ENCODE assay signal across 9 cellular contexts in the genomic region with DNA sequence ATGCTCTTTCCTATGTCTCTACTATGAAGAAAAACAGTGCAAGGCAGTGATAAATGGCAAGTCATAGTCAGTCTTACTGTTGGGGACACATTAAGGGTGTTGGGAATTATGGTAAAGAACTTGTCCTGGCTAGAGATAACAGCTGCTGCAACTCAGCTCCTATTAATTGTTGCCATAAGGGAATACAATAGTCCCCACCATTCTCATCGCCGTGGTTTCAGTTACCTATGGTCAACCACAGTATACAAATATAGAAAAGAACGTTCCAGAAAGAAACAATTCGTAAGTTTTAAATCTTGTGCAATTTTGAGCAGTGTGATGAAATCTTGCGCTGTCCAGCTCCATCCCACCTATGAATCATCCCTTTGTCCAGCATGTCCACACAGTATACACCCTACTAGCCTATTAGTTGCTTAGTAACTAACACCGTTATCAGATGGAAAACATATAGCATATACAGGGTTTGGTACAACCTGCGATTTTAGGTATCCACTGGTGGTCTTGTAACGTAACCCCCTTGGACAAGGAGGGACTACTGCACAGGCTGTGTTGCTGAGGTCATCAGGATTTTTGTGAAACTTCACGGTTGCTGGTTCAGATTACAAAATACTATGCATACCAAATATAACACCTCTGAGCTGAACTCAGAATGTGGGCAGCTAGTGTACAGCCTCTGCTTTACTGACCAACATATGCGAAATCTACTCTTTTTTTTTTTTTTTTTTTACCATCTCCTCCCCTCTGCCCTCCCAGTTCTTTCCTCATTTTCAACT. TPM values are rescaled to one million over a fixed set of nuclear protein-coding genes. Genes with fewer than 3 reads are reported as not detected.
A peak's percentile ranks its signal among the peaks of the same experiment; 100 is the strongest.
DNase-seq lines count a peak whose midpoint lies in the region; ATAC-seq and TF ChIP-seq lines count a peak whose summit lies in the region.
"Had no signal": no experiment of that assay in that cellular context is flagged by ENCODE, and none has a peak within 500 bp of the region (broad histone marks: within the 10 kb centered on the region; RNA-seq: fewer than 3 reads in every experiment).

No MANE protein-coding gene starts in this region.

- peak overlapping the region; percentile 35 for H3K9ac ChIP-seq in skeletal muscle satellite cell (ENCODE audit: low read depth, low read length)

- H3K9me3 ChIP-seq in SJCRH30 (replicated peaks) (no peaks in the 10 kb centered on the region), skeletal muscle satellite cell (replicated peaks; ENCODE audit: low read length) (no peaks in the 10 kb centered on the region), A673 (ENCODE audit: low read depth, low read length, poor library complexity, severe bottlenecking) (no peaks in the 10 kb centered on the region)

- no peaks in the 10 kb centered on the region for H3K27me3 ChIP-seq in SJCRH30
- no peaks in the 10 kb centered on the region for H3K27me3 ChIP-seq in skeletal muscle satellite cell (ENCODE audit: control insufficient read depth, insufficient read depth, low read length)
- no peaks in the 10 kb centered on the region for H3K27me3 ChIP-seq in A673 (replicated peaks; ENCODE audit: insufficient read depth, low read depth, low read length, poor library complexity)

- H3K4me1 Mint-ChIP-seq in HFFc6 (ENCODE audit: low read depth), result peaks cover 45% of the 10 kb centered on the region

- no peak for ATAC-seq in HG02588 (IDR thresholded peaks at IDR 0.05; ENCODE audit: unreplicated experiment)

- no peaks in the 10 kb centered on the region for H3K9me3 Mint-ChIP-seq in HFFc6

- peak overlapping the region; percentile 94 for H3K27ac Mint-ChIP-seq in HFFc6

- H3K4me2 ChIP-seq in skeletal muscle satellite cell (ENCODE audit: low read length), result peak overlapping the region; percentile 44

- TF ChIP-seq CTCF in HFFc6 (IDR thresholded peaks at IDR 0.05) (no peak; the same call in none of the 2 replicates), fibroblast of pulmonary artery (IDR thresholded peaks at IDR 0.05; ENCODE audit: low read length, missing control alignments) (no peak), A673 (conservative IDR thresholded peaks at IDR 0.05; ENCODE audit: low read depth, low read length) (no peak)

- DNase-seq in HFFc6, result peak; percentile 91
- DNase-seq in SJCRH30, result peak; percentile 10 to 41
- peak; percentile 97 for DNase-seq in fibroblast of pulmonary artery (ENCODE audit: low read depth)
- DNase-seq in NCI-H2196 treated with DMSO at 0.1 percent for 48 hours (lab: John Stamatoyannopoulos, UW; ENCODE audit: unreplicated experiment), result no peak
- DNase-seq in A673 (ENCODE audit: low spot score), result no peak
- DNase-seq in T1000 (lab: John Stamatoyannopoulos, UW), result no peak
- DNase-seq: midbrain had no signal

- peaks cover 5% of the 10 kb centered on the region for H3K27me3 Mint-ChIP-seq in HFFc6 (ENCODE audit: insufficient read depth)

- peaks cover 32% of the 10 kb centered on the region for H3K36me3 Mint-ChIP-seq in HFFc6 (ENCODE audit: low read depth)

- H3K36me3 ChIP-seq in SJCRH30, result peaks cover 95% of the 10 kb centered on the region
- peaks cover 71% of the 10 kb centered on the region for H3K36me3 ChIP-seq in skeletal muscle satellite cell (ENCODE audit: insufficient read depth, low read length)
- peaks cover 84% of the 10 kb centered on the region for H3K36me3 ChIP-seq in A673 (ENCODE audit: insufficient read depth, low read length, poor library complexity, severe bottlenecking)

- intact Hi-C loops in A673 (cut with micrococcal nuclease; ENCODE audit: unreplicated experiment), result no loop called here

- H3K4me1 ChIP-seq in SJCRH30 (peaks cover 16% of the 10 kb centered on the region; the same call in 1 of the 2 replicates), skeletal muscle satellite cell (ENCODE audit: control insufficient read depth, insufficient read depth, low read length) (peaks cover 32% of the 10 kb centered on the region), A673 (ENCODE audit: insufficient read depth, low read length, poor library complexity, severe bottlenecking) (no peaks in the 10 kb centered on the region)

- peak overlapping the region; percentile 34; the same call in 1 of the 2 replicates for H3K4me3 Mint-ChIP-seq in HFFc6

- BruUV-seq in A673 (replicated peaks; lab: Mats Ljungman, UMichigan), result no TSS peak

- POLR2A ChIA-PET in A673 (lab: Charles Lee; ENCODE audit: low non-redundant PET), result no interaction called here

- H3K4me3 ChIP-seq in SJCRH30, result no peak overlapping the region
- no peak overlapping the region for H3K4me3 ChIP-seq in fibroblast of pulmonary artery (replicated peaks; ENCODE audit: low read depth, low read length)
- H3K4me3 ChIP-seq in skeletal muscle satellite cell (ENCODE audit: low read length), result no peak overlapping the region
- no peak overlapping the region for H3K4me3 ChIP-seq in A673 (ENCODE audit: low read depth, low read length, poor library complexity, severe bottlenecking)

- H3K27ac ChIP-seq in SJCRH30, result peak overlapping the region; percentile 21
- no peak overlapping the region for H3K27ac ChIP-seq in A673 (ENCODE audit: low read depth, low read length, poor library complexity, severe bottlenecking)

- CTCF ChIA-PET in A673 (lab: Charles Lee), result no interaction called here

RNA-seq across cellular contexts. Expression of a gene that starts 53.5 kb away (rescaled TPM):
- total RNA-seq in HFFc6 (2021; fragmentation: NEBNext Ultra II Directional; extraction: Animal tissue kit (Norgen Biotek cat#: 25700)), result 10 to 100 TPM; 69.3 to 79.0 (median 75.9) TPM
- 130 and 136 TPM in 2 replicates for total RNA-seq in SJCRH30 (2014; rRNA removed; shearing (Covaris generic))
- total RNA-seq in skeletal muscle satellite cell (2012; rRNA removed), result 58.8 and 65.4 TPM in 2 replicates
- 104 and 110 TPM in 2 replicates for total RNA-seq in A673 (2021)

Comparison
In these comparisons a context has a peak if more than half of its experiments do, and no peak if none do; other contexts are left out.
1. DNase-seq: peak in HFFc6 (single experiment), SJCRH30 (2 of 2) and fibroblast of pulmonary artery (single experiment); none in NCI-H2196 treated with DMSO at 0.1 percent for 48 hours (single experiment), A673 (single experiment) and T1000 (single experiment).